In genomic region chr5:154274828-154275185, GRCh38 we compare ENCODE assay signal across 17 cellular contexts.
DNase-seq lines count a peak whose midpoint lies in the region; ATAC-seq and TF ChIP-seq lines count a peak whose summit lies in the region.
"Had no signal": no experiment of that assay in that cellular context is flagged by ENCODE, and none has a peak within 500 bp of the region (broad histone marks: within the 10 kb centered on the region; RNA-seq: fewer than 3 reads in every experiment).

No MANE protein-coding gene starts in this region.

- no TSS peak for BruUV-seq in IMR-90 (replicated peaks; lab: Mats Ljungman, UMichigan)

- no peaks in the 10 kb centered on the region for H3K9me3 ChIP-seq in IMR-90 (ENCODE audit: control insufficient read depth, insufficient read depth, low read length)
- H3K9me3 ChIP-seq: colonic mucosa had no signal

- no peak overlapping the region for H3K4me2 ChIP-seq in IMR-90 (ENCODE audit: low read depth, low read length)

- no peaks in the 10 kb centered on the region; the same call in 1 of the 2 replicates for H3K36me3 ChIP-seq in IMR-90 (ENCODE audit: control insufficient read depth, insufficient read depth, low read length)
- H3K36me3 ChIP-seq: colonic mucosa had no signal

- CTCF ChIA-PET in IMR-90 (lab: Yijun Ruan, JAX), result interaction anchor here (0.9 kb wide), 1 partner anchor 79 kb away, joined by 3 read pairs; no protein-coding TSS in a partner anchor

- H4K5ac ChIP-seq in IMR-90 (ENCODE audit: low read depth, low read length), result no peak overlapping the region

- in situ Hi-C loops in IMR-90 (cut with MboI; ENCODE audit: low sequenced_read_pairs), result no loop called here

- peaks cover 27% of the 10 kb centered on the region for H3K4me1 ChIP-seq in IMR-90 (ENCODE audit: control insufficient read depth, insufficient read depth, low read length)

- no peak for TF ChIP-seq CTCF in IMR-90 (conservative IDR thresholded peaks at IDR 0.05; ENCODE audit: low read depth, low read length)
- TF ChIP-seq CTCF in VCaP (conservative IDR thresholded peaks at IDR 0.05), result no peak

- H2BK15ac ChIP-seq in IMR-90 (ENCODE audit: low read depth, low read length), result no peak overlapping the region

- H4K91ac ChIP-seq in IMR-90 (ENCODE audit: insufficient read depth, low read depth, low read length), result no peak overlapping the region

- no peak for TF ChIP-seq RAD21 in IMR-90 (IDR thresholded peaks at IDR 0.05; ENCODE audit: low read length)

- DNase-seq in EL (peak; percentile 53), IMR-90 (peak; percentile 37), kidney tubule cell (ENCODE audit: low spot score) (peak; percentile 34), nucleus accumbens (lab: John Stamatoyannopoulos, UW) (no peak), NCI-H2081 (lab: John Stamatoyannopoulos, UW) (no peak), activated gamma-delta T cell treated with Interleukin-2 at 50 U/mL for 16 hours (no peak)
- no peak for DNase-seq in stimulated activated CD4-positive, alpha-beta T cell treated with anti-CD3 and anti-CD28 coated beads, Interleukin-2, amount 100 ng/mL, for 48 hours
- DNase-seq: activated CD4-positive, alpha-beta T cell treated with anti-CD3 and anti-CD28 coated beads for 1 hour; activated CD8-positive, alpha-beta T cell treated with anti-CD3 and anti-CD28 coated beads for 36 hours; activated effector memory CD4-positive, alpha-beta T cell treated with Interleukin-2 at 50 U/mL for 16 hours; CD4-positive, CD25-positive, alpha-beta regulatory T cell; colonic mucosa; NCI-H187 treated with DMSO at 0.1 percent for 48 hours; NCI-H82; SHP77 treated with DMSO at 0.1 percent for 48 hours; T-helper 1 cell had no signal

- POLR2A ChIA-PET in IMR-90 (lab: Charles Lee; ENCODE audit: unreplicated experiment), result no interaction called here

- no peak overlapping the region for H3K14ac ChIP-seq in IMR-90 (replicated peaks; ENCODE audit: low read depth, low read length)

- ATAC-seq in IMR-90 (ENCODE audit: low read depth), result no peak
- ATAC-seq: activated CD8-positive, alpha-beta T cell treated with anti-CD3 and anti-CD28 coated beads for 36 hours had no signal

- H2BK20ac ChIP-seq in IMR-90 (ENCODE audit: low read depth, low read length), result no peak overlapping the region

- H3K23ac ChIP-seq in IMR-90 (ENCODE audit: low read depth, low read length), result no peak overlapping the region

- no peak overlapping the region for H4K8ac ChIP-seq in IMR-90 (ENCODE audit: low read depth in 2 of 2, low read length in 2 of 2)

- H3K79me1 ChIP-seq in IMR-90 (ENCODE audit: low read depth in 1 of 2, low read length in 2 of 2), result peaks cover 11 to 64% of the 10 kb centered on the region in 2 experiments; a peak in 3 of 4 replicates

- no peak overlapping the region for H2AFZ ChIP-seq in IMR-90 (replicated peaks; ENCODE audit: low read length, poor library complexity)

- H3K9me1 ChIP-seq in IMR-90 (ENCODE audit: insufficient read depth, low read length), result peaks cover 25% of the 10 kb centered on the region

- H3K56ac ChIP-seq in IMR-90 (ENCODE audit: extremely low read depth, insufficient read depth, low read length), result no peak overlapping the region

- H3K4me3 ChIP-seq in IMR-90 (ENCODE audit: insufficient read depth, low read depth, low read length), result no peak overlapping the region
- H3K4me3 ChIP-seq: colonic mucosa had no signal

- no peak overlapping the region for H3K9ac ChIP-seq in IMR-90 (ENCODE audit: low read depth, low read length)

- WGBS in IMR-90 (ENCODE audit: extremely low coverage in 2 of 2, insufficient read length in 1 of 2), 2 experiments, result 20% methylated on average over 1 of the region's 4 CpGs; no CpG with 5 or more reads in 1 of the 2 experiments

- no peak overlapping the region for H3K18ac ChIP-seq in IMR-90 (ENCODE audit: low read depth, low read length)

- H2BK5ac ChIP-seq in IMR-90 (ENCODE audit: low read depth, low read length, poor library complexity, severe bottlenecking), result no peak overlapping the region

- H2AK9ac ChIP-seq in IMR-90 (replicated peaks; ENCODE audit: low read depth, low read length, poor library complexity), result no peak overlapping the region

- H2AK5ac ChIP-seq in IMR-90 (ENCODE audit: low read depth, low read length), result no peak overlapping the region

- no peak overlapping the region for H2BK120ac ChIP-seq in IMR-90 (ENCODE audit: low read depth, low read length)

- intact Hi-C loops in IMR-90 (cut with micrococcal nuclease), result loop anchor here (5.0 kb wide), 2 partner anchors 117 to 467 kb away; no protein-coding TSS in a partner anchor

- dilution Hi-C loops in IMR-90 (cut with HindIII; ENCODE audit: low sequenced_read_pairs, unreplicated experiment), result no loop called here

- no peak overlapping the region for H3K4ac ChIP-seq in IMR-90 (ENCODE audit: low read depth, low read length)

- H3K27me3 ChIP-seq in IMR-90 (ENCODE audit: control insufficient read depth, insufficient read depth, low read length), result no peaks in the 10 kb centered on the region
- H3K27me3 ChIP-seq: colonic mucosa had no signal

- TF ChIP-seq POLR2A in IMR-90 (IDR thresholded peaks at IDR 0.05; ENCODE audit: low read depth, low read length), result no peak

- H3K27ac ChIP-seq in IMR-90 (ENCODE audit: insufficient read depth, low read length) (no peak overlapping the region), VCaP (peak overlapping the region; percentile 21; the same call in 1 of the 2 replicates)
- H3K27ac ChIP-seq: colonic mucosa had no signal

- peaks cover 5% of the 10 kb centered on the region; the same call in 1 of the 2 replicates for H4K20me1 ChIP-seq in IMR-90 (ENCODE audit: insufficient read depth, low read length)

TF ChIP-seq in IMR-90, 13 proteins besides CTCF, POLR2A, EP300 and RAD21:
- no peak for TF ChIP-seq SMC3 (IDR thresholded peaks at IDR 0.05; ENCODE audit: low read depth, low read length)
- TF ChIP-seq RFX5 (IDR thresholded peaks at IDR 0.05; ENCODE audit: low read depth, low read length), result no peak
- TF ChIP-seq CHD1 (IDR thresholded peaks at IDR 0.05; ENCODE audit: low read depth, low read length), result no peak
- no peak for TF ChIP-seq MXI1 (IDR thresholded peaks at IDR 0.05; ENCODE audit: borderline replicate concordance, low read depth, low read length)
- TF ChIP-seq, protein P1, sequence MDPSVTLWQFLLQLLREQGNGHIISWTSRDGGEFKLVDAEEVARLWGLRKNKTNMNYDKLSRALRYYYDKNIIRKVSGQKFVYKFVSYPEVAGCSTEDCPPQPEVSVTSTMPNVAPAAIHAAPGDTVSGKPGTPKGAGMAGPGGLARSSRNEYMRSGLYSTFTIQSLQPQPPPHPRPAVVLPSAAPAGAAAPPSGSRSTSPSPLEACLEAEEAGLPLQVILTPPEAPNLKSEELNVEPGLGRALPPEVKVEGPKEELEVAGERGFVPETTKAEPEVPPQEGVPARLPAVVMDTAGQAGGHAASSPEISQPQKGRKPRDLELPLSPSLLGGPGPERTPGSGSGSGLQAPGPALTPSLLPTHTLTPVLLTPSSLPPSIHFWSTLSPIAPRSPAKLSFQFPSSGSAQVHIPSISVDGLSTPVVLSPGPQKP (IDR thresholded peaks at IDR 0.05; ENCODE audit: borderline replicate concordance, low read depth, low read length), result no peak
- TF ChIP-seq FOS (IDR thresholded peaks at IDR 0.05; ENCODE audit: low read depth, low read length), result no peak
- no peak for TF ChIP-seq RCOR1 (IDR thresholded peaks at IDR 0.05; ENCODE audit: insufficient replicate concordance, low read length)
- TF ChIP-seq NFE2L2 (IDR thresholded peaks at IDR 0.05; ENCODE audit: low read depth, low read length), result no peak
- TF ChIP-seq MAFK (IDR thresholded peaks at IDR 0.05; ENCODE audit: low read depth, low read length), result no peak
- TF ChIP-seq MAZ (IDR thresholded peaks at IDR 0.05; ENCODE audit: borderline replicate concordance, low read depth, low read length), result no peak
- TF ChIP-seq, protein P2, sequence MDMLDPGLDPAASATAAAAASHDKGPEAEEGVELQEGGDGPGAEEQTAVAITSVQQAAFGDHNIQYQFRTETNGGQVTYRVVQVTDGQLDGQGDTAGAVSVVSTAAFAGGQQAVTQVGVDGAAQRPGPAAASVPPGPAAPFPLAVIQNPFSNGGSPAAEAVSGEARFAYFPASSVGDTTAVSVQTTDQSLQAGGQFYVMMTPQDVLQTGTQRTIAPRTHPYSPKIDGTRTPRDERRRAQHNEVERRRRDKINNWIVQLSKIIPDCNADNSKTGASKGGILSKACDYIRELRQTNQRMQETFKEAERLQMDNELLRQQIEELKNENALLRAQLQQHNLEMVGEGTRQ (IDR thresholded peaks at IDR 0.05; ENCODE audit: low read depth, low read length), result no peak
- TF ChIP-seq BHLHE40 (IDR thresholded peaks at IDR 0.05; ENCODE audit: low read depth, low read length), result no peak
- TF ChIP-seq CEBPB (IDR thresholded peaks at IDR 0.05; ENCODE audit: low read depth, low read length), result no peak

Comparison
In these comparisons a context has a peak if more than half of its experiments do, and no peak if none do; other contexts are left out.
1. DNase-seq: peak in EL (single experiment), IMR-90 (single experiment) and kidney tubule cell (single experiment); none in stimulated activated CD4-positive, alpha-beta T cell treated with anti-CD3 and anti-CD28 coated beads, Interleukin-2, amount 100 ng/mL, for 48 hours (0 of 2), nucleus accumbens (0 of 56), NCI-H2081 (0 of 2) and activated gamma-delta T cell treated with Interleukin-2 at 50 U/mL for 16 hours (single experiment).